28 cellular contexts compared by ENCODE assay signal in genomic region chr15:83960192-83960829, GRCh38.
"Had no signal": no experiment of that assay in that cellular context is flagged by ENCODE, and none has a peak within 500 bp of the region (broad histone marks: within the 10 kb centered on the region; RNA-seq: fewer than 3 reads in every experiment).

No MANE protein-coding gene starts in this region.

- ATAC-seq: left colon; left lung; lower lobe of right lung; natural killer cell; right cardiac atrium; sciatic nerve; stimulated activated naive B cell treated with anti-CD40 and anti-IgM and Interleukin-4, amounts not matched to agents 10 μg/mL and 1 μg/mL and 100 μg/mL, for 72 hours; stimulated activated naive CD8-positive, alpha-beta T cell treated with anti-CD3 and anti-CD28 coated beads, Interleukin-15, Interleukin-2, amounts not matched to agents 100 U/mL and 50 U/mL, for 24 hours had no signal

- H3K4me3 ChIP-seq: left lung, lower lobe of right lung, ovary, smooth muscle cell, stomach, testis, thyroid gland, transverse colon, upper lobe of left lung, vagina had no signal

- H3K27ac ChIP-seq: left lung, lower lobe of right lung, ovary, stomach, testis, thyroid gland, transverse colon, upper lobe of left lung, vagina had no signal

- H3K27me3 Mint-ChIP-seq: progenitor cell of endocrine pancreas had no signal

- H3K36me3 Mint-ChIP-seq: natural killer cell; stimulated activated naive B cell treated with anti-CD40 and anti-IgM and Interleukin-4, amounts not matched to agents 10 μg/mL and 1 μg/mL and 100 μg/mL, for 72 hours had no signal

- H3K27me3 ChIP-seq: left lung, ovary, stomach, testis, thyroid gland, transverse colon, upper lobe of left lung, vagina had no signal

- H3K27ac Mint-ChIP-seq: immature natural killer cell; natural killer cell; nephron progenitor cell; progenitor cell of endocrine pancreas; stimulated activated naive B cell treated with anti-CD40 and anti-IgM and Interleukin-4, amounts not matched to agents 10 μg/mL and 1 μg/mL and 100 μg/mL, for 72 hours had no signal

- H3K4me3 Mint-ChIP-seq: immature natural killer cell; natural killer cell; nephron progenitor cell; stimulated activated naive B cell treated with anti-CD40 and anti-IgM and Interleukin-4, amounts not matched to agents 10 μg/mL and 1 μg/mL and 100 μg/mL, for 72 hours had no signal

- DNase-seq: hypothalamus; immature natural killer cell; kidney; left colon; left lung; lower lobe of right lung; mammary epithelial cell; mesenchymal stem cell; natural killer cell; nephron progenitor cell; ovary; retina; right cardiac atrium; stimulated activated CD4-positive, alpha-beta T cell treated with anti-CD3 and anti-CD28 coated beads, Interleukin-1b, Interleukin-23, amount 100 ng/mL, for 48 hours; stimulated activated CD4-positive, alpha-beta T cell treated with anti-CD3 and anti-CD28 coated beads, Interleukin-2, amount 100 ng/mL, for 48 hours; stimulated activated CD4-positive, alpha-beta T cell treated with anti-CD3 and anti-CD28 coated beads, Interleukin-4, amount 100 ng/mL, for 4 hours; stimulated activated CD8-positive, alpha-beta memory T cell treated with anti-CD3 and anti-CD28 coated beads, Interleukin-4, amount 100 ng/mL, for 48 hours; stimulated activated naive B cell treated with anti-CD40 and anti-IgM and Interleukin-4, amounts not matched to agents 10 μg/mL and 1 μg/mL and 100 μg/mL, for 72 hours; stimulated activated naive CD8-positive, alpha-beta T cell treated with anti-CD3 and anti-CD28 coated beads, Interleukin-15, Interleukin-2, amounts not matched to agents 100 U/mL and 50 U/mL, for 24 hours; stomach; testis; thyroid gland; transverse colon; upper lobe of left lung had no signal

- H3K9me3 ChIP-seq: lower lobe of right lung, ovary, testis, thyroid gland, transverse colon, upper lobe of left lung, vagina had no signal

- H3K36me3 ChIP-seq: left lung, lower lobe of right lung, ovary, thyroid gland, transverse colon, upper lobe of left lung, vagina had no signal

- H3K4me1 ChIP-seq: left lung, lower lobe of right lung, stomach, testis, thyroid gland, transverse colon, upper lobe of left lung had no signal

- H3K4me1 Mint-ChIP-seq: immature natural killer cell, natural killer cell, nephron progenitor cell had no signal
